ENCODE assay signal across 8 cellular contexts in genomic region chr7:129781128-129781855, GRCh38.
DNase-seq lines count a peak whose midpoint lies in the region; ATAC-seq and TF ChIP-seq lines count a peak whose summit lies in the region.

No MANE protein-coding gene starts in this region.

- under 1% methylated on average over 40 of the region's 40 CpGs for WGBS in HUES64

- H3K9ac ChIP-seq in HUES64 (ENCODE audit: low read depth, low read length) = no peak overlapping the region

- no peaks in the 10 kb centered on the region for H3K36me3 ChIP-seq in HUES64 (ENCODE audit: insufficient read depth, low read length)
- no peaks in the 10 kb centered on the region for H3K36me3 ChIP-seq in lower lobe of right lung

- no peak overlapping the region for H3K27ac ChIP-seq in CD4-positive, alpha-beta T cell (ENCODE audit: low read depth, low read length)
- H3K27ac ChIP-seq in HUES64 (ENCODE audit: low read depth, low read length) = no peak overlapping the region
- H3K27ac ChIP-seq in lower lobe of right lung = no peak overlapping the region

- peaks cover 92% of the 10 kb centered on the region for H3K27me3 ChIP-seq in CD4-positive, alpha-beta T cell (ENCODE audit: control insufficient read depth, insufficient read depth, low read length)
- peaks cover 99% of the 10 kb centered on the region for H3K27me3 ChIP-seq in HUES64 (ENCODE audit: insufficient read depth, low read length)
- peaks cover 100% of the 10 kb centered on the region for H3K27me3 ChIP-seq in lower lobe of right lung (ENCODE audit: low read depth)

- ATAC-seq in CD4-positive, alpha-beta T cell (ENCODE audit: poor library complexity) = no peak
- no peak for ATAC-seq in lower lobe of right lung
- no peak for ATAC-seq in GM18873 (IDR thresholded peaks at IDR 0.05; ENCODE audit: low FRiP score, unreplicated experiment)
- ATAC-seq in GM21367 (IDR thresholded peaks at IDR 0.05; ENCODE audit: unreplicated experiment) = no peak
- no peak for ATAC-seq in GM21825 (IDR thresholded peaks at IDR 0.05; ENCODE audit: unreplicated experiment)

- intact Hi-C loops in CD4-positive, alpha-beta T cell (cut with DNase I, micrococcal nuclease) = no loop called here
- intact Hi-C loops in activated CD4-positive, alpha-beta memory T cell treated with anti-CD3 and anti-CD28 coated beads for 36 hours (cut with micrococcal nuclease) = loop anchor here (5.0 kb wide), 1 partner anchor 349 kb away; the partner anchor contains the start of gene STRIP2
- intact Hi-C loops in lower lobe of right lung (cut with DNase I) = no loop called here

- CTCF ChIA-PET in CD4-positive, alpha-beta T cell (lab: Charles Lee) = no interaction called here
- CTCF ChIA-PET in activated CD4-positive, alpha-beta memory T cell treated with anti-CD3 and anti-CD28 coated beads for 36 hours (lab: Charles Lee) = interaction anchor here (1.8 kb wide), 1 partner anchor 169 kb away, joined by 6 read pairs; no protein-coding TSS in a partner anchor

- no peaks in the 10 kb centered on the region for H3K9me3 Mint-ChIP-seq in CD4-positive, alpha-beta T cell
- H3K9me3 Mint-ChIP-seq in activated CD4-positive, alpha-beta memory T cell treated with anti-CD3 and anti-CD28 coated beads for 36 hours = no peaks in the 10 kb centered on the region

- no peaks in the 10 kb centered on the region for H3K9me3 ChIP-seq in CD4-positive, alpha-beta T cell (ENCODE audit: control insufficient read depth, low read length)
- no peaks in the 10 kb centered on the region for H3K9me3 ChIP-seq in HUES64 (ENCODE audit: insufficient read depth, low read depth, low read length)
- no peaks in the 10 kb centered on the region for H3K9me3 ChIP-seq in lower lobe of right lung

- H3K27ac Mint-ChIP-seq in CD4-positive, alpha-beta T cell = no peak overlapping the region
- no peak overlapping the region for H3K27ac Mint-ChIP-seq in activated CD4-positive, alpha-beta memory T cell treated with anti-CD3 and anti-CD28 coated beads for 36 hours

- POLR2A ChIA-PET in CD4-positive, alpha-beta T cell (lab: Charles Lee) = interaction anchor here (0.5 to 1.0 kb wide), 4 partner anchors 20 to 675 kb away, joined by 3 to 4 read pairs (median 4); partner anchors contain the start of gene ZC3HC1
- POLR2A ChIA-PET in activated CD4-positive, alpha-beta memory T cell treated with anti-CD3 and anti-CD28 coated beads for 36 hours (lab: Charles Lee) = no interaction called here

- H3K27me3 Mint-ChIP-seq in CD4-positive, alpha-beta T cell = peaks cover 68% of the 10 kb centered on the region
- H3K27me3 Mint-ChIP-seq in activated CD4-positive, alpha-beta memory T cell treated with anti-CD3 and anti-CD28 coated beads for 36 hours = peaks cover 60% of the 10 kb centered on the region

- no peak for DNase-seq in CD4-positive, alpha-beta T cell
- no peak for DNase-seq in activated CD4-positive, alpha-beta memory T cell treated with anti-CD3 and anti-CD28 coated beads for 36 hours
- DNase-seq in lower lobe of right lung = no peak
- DNase-seq in germinal center (ENCODE audit: low spot score) = no peak

- H3K4me3 ChIP-seq in HUES64 (ENCODE audit: low read length) (peak overlapping the region; percentile 67), lower lobe of right lung (peak overlapping the region; percentile 58)

- peak overlapping the region; percentile 88 for H3K4me3 Mint-ChIP-seq in CD4-positive, alpha-beta T cell
- H3K4me3 Mint-ChIP-seq in activated CD4-positive, alpha-beta memory T cell treated with anti-CD3 and anti-CD28 coated beads for 36 hours = peak overlapping the region; percentile 66

- peaks cover 59% of the 10 kb centered on the region for H3K4me1 Mint-ChIP-seq in CD4-positive, alpha-beta T cell (ENCODE audit: low read depth)
- peaks cover 37% of the 10 kb centered on the region for H3K4me1 Mint-ChIP-seq in activated CD4-positive, alpha-beta memory T cell treated with anti-CD3 and anti-CD28 coated beads for 36 hours (ENCODE audit: low read depth)

- H3K4me1 ChIP-seq in HUES64 (ENCODE audit: insufficient read depth, low read length) (peaks cover 35% of the 10 kb centered on the region), lower lobe of right lung (peaks cover 76% of the 10 kb centered on the region)

- no peak for TF ChIP-seq CTCF in CD4-positive, alpha-beta T cell (IDR thresholded peaks at IDR 0.05)
- TF ChIP-seq CTCF in lower lobe of right lung (IDR thresholded peaks at IDR 0.05) = no peak

- H3K36me3 Mint-ChIP-seq in CD4-positive, alpha-beta T cell (ENCODE audit: low read depth) = no peaks in the 10 kb centered on the region
- no peaks in the 10 kb centered on the region for H3K36me3 Mint-ChIP-seq in activated CD4-positive, alpha-beta memory T cell treated with anti-CD3 and anti-CD28 coated beads for 36 hours
